In genomic region chr4:8287606-8288280, GRCh38 we compare ENCODE assay signal across 22 cellular contexts. TPM values are rescaled to one million over a fixed set of nuclear protein-coding genes. Genes with fewer than 3 reads are reported as not detected.
"Had no signal": no experiment of that assay in that cellular context is flagged by ENCODE, and none has a peak within 500 bp of the region (broad histone marks: within the 10 kb centered on the region; RNA-seq: fewer than 3 reads in every experiment).

No MANE protein-coding gene starts in this region.

- ATAC-seq: activated CD8-positive, alpha-beta T cell treated with anti-CD3 and anti-CD28 coated beads, Interleukin-2, amount 10 ng/mL, durations not matched to agents 7 days and 5 days; activated naive CD4-positive, alpha-beta T cell treated with anti-CD3 and anti-CD28 coated beads, Interleukin-2, amount 50 U/mL, for 72 hours; esophagus mucosa; lower lobe of right lung; pancreas; WTC11 had no signal

- H3K4me1 Mint-ChIP-seq: WTC11 had no signal

- H3K9me3 Mint-ChIP-seq: activated naive CD4-positive, alpha-beta T cell treated with anti-CD3 and anti-CD28 coated beads, Interleukin-2, amount 50 U/mL, for 72 hours; nephron progenitor cell; WTC11 had no signal

- DNase-seq: activated CD4-positive, alpha-beta T cell treated with anti-CD3 and anti-CD28 coated beads for 48 hours; activated CD8-positive, alpha-beta memory T cell treated with anti-CD3 and anti-CD28 coated beads, Interleukin-2, amount 50 U/mL, for 4 hours; activated CD8-positive, alpha-beta T cell treated with anti-CD3 and anti-CD28 coated beads, Interleukin-2, amount 10 ng/mL, durations not matched to agents 7 days and 5 days; activated gamma-delta T cell; activated T-cell treated with anti-CD3 and anti-CD28 coated beads, Interleukin-2, amount 50 U/mL, for 48 hours; central memory CD4-positive, alpha-beta T cell; hypothalamus; kidney glomerular epithelial cell; nephron progenitor cell; stimulated activated CD4-positive, alpha-beta T cell treated with anti-CD3 and anti-CD28 coated beads, Interleukin-4, amount 100 ng/mL, for 24 hours; stimulated activated naive CD4-positive, alpha-beta T cell treated with Interleukin-2 at 50 U/mL for 16 hours; substantia nigra had no signal

- H3K27ac Mint-ChIP-seq: activated CD8-positive, alpha-beta T cell treated with anti-CD3 and anti-CD28 coated beads, Interleukin-2, amount 10 ng/mL, durations not matched to agents 7 days and 5 days; nephron progenitor cell; WTC11 had no signal

- H3K4me3 Mint-ChIP-seq: activated CD8-positive, alpha-beta T cell treated with anti-CD3 and anti-CD28 coated beads, Interleukin-2, amount 10 ng/mL, durations not matched to agents 7 days and 5 days; nephron progenitor cell; WTC11 had no signal

- H3K9me3 ChIP-seq: lower lobe of right lung, pancreas, tibial nerve, vagina had no signal

- H3K4me3 ChIP-seq: coronary artery, lower lobe of right lung, pancreas, skin epidermis, tibial nerve, vagina had no signal

- H3K36me3 Mint-ChIP-seq: activated naive CD4-positive, alpha-beta T cell treated with anti-CD3 and anti-CD28 coated beads, Interleukin-2, amount 50 U/mL, for 72 hours; WTC11 had no signal

- H3K27ac ChIP-seq: coronary artery, lower lobe of right lung, pancreas, skin epidermis, tibial nerve, vagina had no signal

- H3K4me1 ChIP-seq: lower lobe of right lung, pancreas, tibial nerve had no signal

- H3K27me3 ChIP-seq: pancreas, tibial nerve, vagina had no signal

- H3K36me3 ChIP-seq: lower lobe of right lung, pancreas, tibial nerve had no signal

RNA-seq across cellular contexts. Expression of gene HTRA3, which starts 18.2 kb away (rescaled TPM):
- total RNA-seq: activated CD8-positive, alpha-beta T cell treated with anti-CD3 and anti-CD28 coated beads, Interleukin-2, amount 10 ng/mL, durations not matched to agents 7 days and 5 days; activated naive CD4-positive, alpha-beta T cell treated with anti-CD3 and anti-CD28 coated beads, Interleukin-2, amount 50 U/mL, for 72 hours; T-helper 2 cell treated with Interferon-gamma antibody and Interleukin-4, amounts not matched to agents 100 ng/mL and 5 ng/mL, for 36 hours had no signal
